ENCODE assay signal across 11 cellular contexts in genomic region chr3:126816956-126817777, GRCh38.
DNase-seq lines count a peak whose midpoint lies in the region; ATAC-seq lines count a peak whose summit lies in the region.
"Had no signal": no experiment of that assay in that cellular context is flagged by ENCODE, and none has a peak within 500 bp of the region (broad histone marks: within the 10 kb centered on the region; RNA-seq: fewer than 3 reads in every experiment).

No MANE protein-coding gene starts in this region.

- H3K4me1 Mint-ChIP-seq in activated T-cell treated with anti-CD3 and anti-CD28 coated beads, Interleukin-2, amount 50 U/mL, for 72 hours (ENCODE audit: low read depth) = no peaks in the 10 kb centered on the region

- no peak overlapping the region for H3K27ac Mint-ChIP-seq in activated T-cell treated with anti-CD3 and anti-CD28 coated beads, Interleukin-2, amount 50 U/mL, for 72 hours

- peaks cover 0 to 2% of the 10 kb centered on the region in 2 donors for H3K9me3 Mint-ChIP-seq in activated T-cell treated with anti-CD3 and anti-CD28 coated beads, Interleukin-2, amount 50 U/mL, for 72 hours

- peaks cover 0 to 4% of the 10 kb centered on the region in 2 donors for H3K36me3 Mint-ChIP-seq in activated T-cell treated with anti-CD3 and anti-CD28 coated beads, Interleukin-2, amount 50 U/mL, for 72 hours (ENCODE audit: insufficient read depth in 2 of 2)

- no peak overlapping the region for H3K4me3 Mint-ChIP-seq in activated T-cell treated with anti-CD3 and anti-CD28 coated beads, Interleukin-2, amount 50 U/mL, for 72 hours

- DNase-seq in NCI-H1694 treated with DMSO at 0.1 percent for 48 hours (lab: John Stamatoyannopoulos, UW) (peak; percentile 62), RPMI8226 (peak; percentile 90), iPS DF 19.7 (ENCODE audit: low read depth, low spot score) (peak; percentile 23), superior temporal gyrus (ENCODE audit: extremely low spot score) (peak; percentile 59), T-helper 1 cell (no peak)
- no peak for DNase-seq in activated CD4-positive, alpha-beta T cell treated with anti-CD3 and anti-CD28 coated beads, Interleukin-2, amount 50 U/mL, for 4 hours
- no peak for DNase-seq in activated T-cell treated with anti-CD3 and anti-CD28 coated beads, Interleukin-2, amount 50 U/mL, for 72 hours
- DNase-seq: activated effector memory CD4-positive, alpha-beta T cell treated with Interleukin-2 at 50 U/mL for 16 hours; NCI-H146 had no signal

- H3K27me3 Mint-ChIP-seq in activated T-cell treated with anti-CD3 and anti-CD28 coated beads, Interleukin-2, amount 50 U/mL, for 72 hours (ENCODE audit: low read depth) = no peaks in the 10 kb centered on the region

- no peak for ATAC-seq in activated T-cell treated with anti-CD3 and anti-CD28 coated beads, Interleukin-2, amount 50 U/mL, for 72 hours (replicated peaks in 1 of 2)
- no peak for ATAC-seq in HG03045 (IDR thresholded peaks at IDR 0.05; ENCODE audit: unreplicated experiment)
- ATAC-seq: mucosa of descending colon had no signal

Comparison
In these comparisons a context has a peak if more than half of its experiments do, and no peak if none do; other contexts are left out.
1. DNase-seq: peak in NCI-H1694 treated with DMSO at 0.1 percent for 48 hours (single experiment), RPMI8226 (single experiment), iPS DF 19.7 (single experiment) and superior temporal gyrus (single experiment); none in activated CD4-positive, alpha-beta T cell treated with anti-CD3 and anti-CD28 coated beads, Interleukin-2, amount 50 U/mL, for 4 hours (0 of 2), activated T-cell treated with anti-CD3 and anti-CD28 coated beads, Interleukin-2, amount 50 U/mL, for 72 hours (0 of 2) and T-helper 1 cell (0 of 5).